ENCODE assay signal across 14 cellular contexts in the genomic region with DNA sequence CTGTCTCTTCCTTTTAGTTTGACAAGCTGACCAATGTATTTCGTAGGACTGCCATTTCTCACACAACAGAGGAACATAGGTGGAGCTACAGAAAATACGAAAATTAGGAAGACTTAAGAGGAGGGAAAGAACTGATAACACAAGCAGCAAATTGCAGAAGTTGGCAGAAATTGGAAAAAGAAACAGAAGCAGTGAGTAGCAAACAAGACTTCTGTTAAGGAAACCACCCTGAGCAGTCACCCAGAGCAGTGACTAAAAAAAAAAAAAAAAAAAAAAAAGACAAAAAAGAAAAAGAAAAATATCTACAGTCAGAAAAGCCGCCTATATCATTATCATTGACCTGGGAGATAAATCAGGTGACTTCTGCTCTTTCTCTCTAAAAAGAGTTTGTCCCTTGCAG. TPM values are rescaled to one million over a fixed set of nuclear protein-coding genes. Genes with fewer than 3 reads are reported as not detected.
DNase-seq lines count a peak whose midpoint lies in the region; ATAC-seq and TF ChIP-seq lines count a peak whose summit lies in the region.
"Had no signal": no experiment of that assay in that cellular context is flagged by ENCODE, and none has a peak within 500 bp of the region (broad histone marks: within the 10 kb centered on the region; RNA-seq: fewer than 3 reads in every experiment).

No MANE protein-coding gene starts in this region.

- peak overlapping the region; percentile 66 to 83 (median 80) for H3K4me3 Mint-ChIP-seq in CD4-positive, CD25-positive, alpha-beta regulatory T cell
- peak overlapping the region; percentile 65 for H3K4me3 Mint-ChIP-seq in activated T-helper 1 cell treated with anti-CD3 and anti-CD28 coated beads, Interleukin-12 subunit alpha, Interleukin-12 subunit beta, Interleukin-2, Interleukin-4 antibody, amounts not matched to agents 30 ng/mL and 10 ng/mL and 1 ng/mL, durations not matched to agents 14 hours and 24 hours and 36 hours
- H3K4me3 Mint-ChIP-seq: nephron, type B pancreatic cell had no signal

- TF ChIP-seq EP300 in ovary (IDR thresholded peaks at IDR 0.05): no peak

- no peak for DNase-seq in CD4-positive, CD25-positive, alpha-beta regulatory T cell
- no peak for DNase-seq in activated T-helper 1 cell treated with anti-CD3 and anti-CD28 coated beads, Interleukin-12 subunit alpha, Interleukin-12 subunit beta, Interleukin-2, Interleukin-4 antibody, amounts not matched to agents 30 ng/mL and 10 ng/mL and 1 ng/mL, durations not matched to agents 14 hours and 24 hours and 36 hours (ENCODE audit: low spot score)
- DNase-seq in ovary: no peak
- no peak for DNase-seq in NCI-H2107 (lab: John Stamatoyannopoulos, UW)
- no peak for DNase-seq in islet precursor cell
- DNase-seq in DMS53 (lab: John Stamatoyannopoulos, UW): no peak
- DNase-seq: activated CD4-positive, alpha-beta T cell treated with anti-CD3 and anti-CD28 coated beads, Interleukin-2, amount 50 U/mL, for 1 hour; heart right ventricle; stimulated activated CD4-positive, alpha-beta T cell treated with anti-CD3 and anti-CD28 coated beads, Interleukin-2, amount 100 ng/mL, for 24 hours had no signal

- H3K9me3 Mint-ChIP-seq in CD4-positive, CD25-positive, alpha-beta regulatory T cell: no peaks in the 10 kb centered on the region
- H3K9me3 Mint-ChIP-seq in activated T-helper 1 cell treated with anti-CD3 and anti-CD28 coated beads, Interleukin-12 subunit alpha, Interleukin-12 subunit beta, Interleukin-2, Interleukin-4 antibody, amounts not matched to agents 30 ng/mL and 10 ng/mL and 1 ng/mL, durations not matched to agents 14 hours and 24 hours and 36 hours: no peaks in the 10 kb centered on the region
- H3K9me3 Mint-ChIP-seq: nephron, type B pancreatic cell had no signal

- no peak for TF ChIP-seq CTCF in ovary (IDR thresholded peaks at IDR 0.05)

- no peaks in the 10 kb centered on the region for H3K27me3 ChIP-seq in CD4-positive, CD25-positive, alpha-beta regulatory T cell (ENCODE audit: control insufficient read depth, insufficient read depth, low read length)
- no peaks in the 10 kb centered on the region for H3K27me3 ChIP-seq in ovary
- H3K27me3 ChIP-seq: heart right ventricle had no signal

- peaks cover 80% of the 10 kb centered on the region for H3K36me3 Mint-ChIP-seq in CD4-positive, CD25-positive, alpha-beta regulatory T cell
- peaks cover 69% of the 10 kb centered on the region for H3K36me3 Mint-ChIP-seq in activated T-helper 1 cell treated with anti-CD3 and anti-CD28 coated beads, Interleukin-12 subunit alpha, Interleukin-12 subunit beta, Interleukin-2, Interleukin-4 antibody, amounts not matched to agents 30 ng/mL and 10 ng/mL and 1 ng/mL, durations not matched to agents 14 hours and 24 hours and 36 hours (ENCODE audit: low read depth)

- peak overlapping the region; percentile 65 for H3K27ac ChIP-seq in CD4-positive, CD25-positive, alpha-beta regulatory T cell (ENCODE audit: insufficient read depth, low read length, poor library complexity, severe bottlenecking)
- no peak overlapping the region for H3K27ac ChIP-seq in ovary

- H3K4me1 ChIP-seq in CD4-positive, CD25-positive, alpha-beta regulatory T cell (ENCODE audit: control insufficient read depth, insufficient read depth, low read length, poor library complexity, severe bottlenecking): peaks cover 94% of the 10 kb centered on the region
- no peaks in the 10 kb centered on the region for H3K4me1 ChIP-seq in ovary (ENCODE audit: insufficient read depth)

- WGBS in ovary, 3 donors: 53 to 70% (median 70%) methylated on average over 3 of the region's 3 CpGs

- H3K4me1 Mint-ChIP-seq in CD4-positive, CD25-positive, alpha-beta regulatory T cell: peaks cover 73 to 93% (median 84%) of the 10 kb centered on the region in 4 donors
- H3K4me1 Mint-ChIP-seq in activated T-helper 1 cell treated with anti-CD3 and anti-CD28 coated beads, Interleukin-12 subunit alpha, Interleukin-12 subunit beta, Interleukin-2, Interleukin-4 antibody, amounts not matched to agents 30 ng/mL and 10 ng/mL and 1 ng/mL, durations not matched to agents 14 hours and 24 hours and 36 hours (ENCODE audit: low read depth): peaks cover 91% of the 10 kb centered on the region
- H3K4me1 Mint-ChIP-seq: nephron had no signal

- no peaks in the 10 kb centered on the region for H3K9me3 ChIP-seq in CD4-positive, CD25-positive, alpha-beta regulatory T cell (ENCODE audit: control insufficient read depth in 2 of 2, low read length in 2 of 2)
- no peaks in the 10 kb centered on the region for H3K9me3 ChIP-seq in ovary
- H3K9me3 ChIP-seq: heart right ventricle had no signal

- TF ChIP-seq POLR2A in ovary (IDR thresholded peaks at IDR 0.05): no peak

- H3K36me3 ChIP-seq in CD4-positive, CD25-positive, alpha-beta regulatory T cell (ENCODE audit: control insufficient read depth, insufficient read depth, low read length): peaks cover 89% of the 10 kb centered on the region
- no peaks in the 10 kb centered on the region for H3K36me3 ChIP-seq in ovary

- no peak for ATAC-seq in CD4-positive, CD25-positive, alpha-beta regulatory T cell (ENCODE audit: low read depth in 2 of 2)
- ATAC-seq in GM18870 (IDR thresholded peaks at IDR 0.05; ENCODE audit: unreplicated experiment): peak; percentile 57
- ATAC-seq in HG03108 (IDR thresholded peaks at IDR 0.05; ENCODE audit: unreplicated experiment): peak; percentile 41
- ATAC-seq: HepG2 had no signal

- H3K27me3 Mint-ChIP-seq in CD4-positive, CD25-positive, alpha-beta regulatory T cell: no peaks in the 10 kb centered on the region
- no peaks in the 10 kb centered on the region for H3K27me3 Mint-ChIP-seq in activated T-helper 1 cell treated with anti-CD3 and anti-CD28 coated beads, Interleukin-12 subunit alpha, Interleukin-12 subunit beta, Interleukin-2, Interleukin-4 antibody, amounts not matched to agents 30 ng/mL and 10 ng/mL and 1 ng/mL, durations not matched to agents 14 hours and 24 hours and 36 hours (ENCODE audit: insufficient read depth)
- H3K27me3 Mint-ChIP-seq: type B pancreatic cell had no signal

- peak overlapping the region; percentile 63 for H3K4me3 ChIP-seq in CD4-positive, CD25-positive, alpha-beta regulatory T cell (ENCODE audit: low read depth, low read length)
- no peak overlapping the region for H3K4me3 ChIP-seq in ovary
- H3K4me3 ChIP-seq: heart right ventricle had no signal

- intact Hi-C loops in activated T-helper 1 cell treated with anti-CD3 and anti-CD28 coated beads, Interleukin-12 subunit alpha, Interleukin-12 subunit beta, Interleukin-2, Interleukin-4 antibody, amounts not matched to agents 30 ng/mL and 10 ng/mL and 1 ng/mL, durations not matched to agents 14 hours and 24 hours and 36 hours (cut with micrococcal nuclease): loop anchor here (1.0 to 10.0 kb wide), 2 partner anchors 8 to 835 kb away; no protein-coding TSS in a partner anchor
- intact Hi-C loops in ovary (cut with DNase I): no loop called here

- H3K27ac Mint-ChIP-seq in CD4-positive, CD25-positive, alpha-beta regulatory T cell: peak overlapping the region; percentile 80 to 84 (median 81)
- peak overlapping the region; percentile 77 for H3K27ac Mint-ChIP-seq in activated T-helper 1 cell treated with anti-CD3 and anti-CD28 coated beads, Interleukin-12 subunit alpha, Interleukin-12 subunit beta, Interleukin-2, Interleukin-4 antibody, amounts not matched to agents 30 ng/mL and 10 ng/mL and 1 ng/mL, durations not matched to agents 14 hours and 24 hours and 36 hours
- H3K27ac Mint-ChIP-seq: nephron, type B pancreatic cell had no signal

RNA-seq across cellular contexts. Expression of a gene that starts 21.5 kb away (rescaled TPM):
- 542 TPM for total RNA-seq in CD4-positive, CD25-positive, alpha-beta regulatory T cell
- polyA plus RNA-seq in CD4-positive, CD25-positive, alpha-beta regulatory T cell: 100 to 1,000 TPM in 2 of 4 donors, 10 to 100 TPM in 2; 97.1 to 116 (median 106) TPM
- total RNA-seq in activated T-helper 1 cell treated with anti-CD3 and anti-CD28 coated beads, Interleukin-12 subunit alpha, Interleukin-12 subunit beta, Interleukin-2, Interleukin-4 antibody, amounts not matched to agents 30 ng/mL and 10 ng/mL and 1 ng/mL, durations not matched to agents 14 hours and 24 hours and 36 hours: 148 and 164 TPM in 2 replicates
- 10 to 100 TPM in 1 of 7 donors, 1 to 10 TPM in 6; 3.0 to 11.6 (median 4.9) TPM for total RNA-seq in ovary
- 10 to 100 TPM in 1 of 2 donors, 1 to 10 TPM in 1; 1.7 to 28.4 TPM for polyA plus RNA-seq in ovary

Comparison
In these comparisons a context has a peak if more than half of its experiments do, and no peak if none do; other contexts are left out.
1. ATAC-seq: peak in GM18870 (single experiment) and HG03108 (single experiment); none in CD4-positive, CD25-positive, alpha-beta regulatory T cell (0 of 2).
2. RNA of a gene that starts 21.5 kb away (total RNA-seq): 542 TPM in CD4-positive, CD25-positive, alpha-beta regulatory T cell (single experiment) and 148 to 164 TPM in activated T-helper 1 cell treated with anti-CD3 and anti-CD28 coated beads, Interleukin-12 subunit alpha, Interleukin-12 subunit beta, Interleukin-2, Interleukin-4 antibody, amounts not matched to agents 30 ng/mL and 10 ng/mL and 1 ng/mL, durations not matched to agents 14 hours and 24 hours and 36 hours; 3.0 to 11.6 TPM in ovary; every median in the first group is over 10 times any median in the second.